ENCODE assay signal across 8 cellular contexts in genomic region chr20:2692036-2692885, GRCh38. TPM values are rescaled to one million over a fixed set of nuclear protein-coding genes. Genes with fewer than 3 reads are reported as not detected.
DNase-seq lines count a peak whose midpoint lies in the region; ATAC-seq and TF ChIP-seq lines count a peak whose summit lies in the region.

EBF4 (plus strand) TSS chr20:2692780; CDS start chr20:2693646, 866 bp downstream.

- H2BK15ac ChIP-seq in IMR-90 (ENCODE audit: low read depth, low read length): no peak within 1 kb of the TSS

- no peak within 1 kb of the TSS for H3K27ac Mint-ChIP-seq in activated CD8-positive, alpha-beta memory T cell treated with anti-CD3 and anti-CD28 coated beads, Interleukin-2, amount 10 ng/mL, durations not matched to agents 7 days and 5 days

- no peak within 1 kb of the TSS for H4K91ac ChIP-seq in IMR-90 (ENCODE audit: insufficient read depth, low read depth, low read length)

- H3K9me1 ChIP-seq in IMR-90 (ENCODE audit: insufficient read depth, low read length): no peaks in the 10 kb centered on the region; the same call in 1 of the 2 replicates

- H3K14ac ChIP-seq in IMR-90 (replicated peaks; ENCODE audit: low read depth, low read length): no peak within 1 kb of the TSS; the same call in 1 of the 2 replicates

- TF ChIP-seq RAD21 in IMR-90 (IDR thresholded peaks at IDR 0.05; ENCODE audit: low read length): no peak

- no peak within 1 kb of the TSS for H2BK20ac ChIP-seq in IMR-90 (ENCODE audit: low read depth, low read length)

- POLR2A ChIA-PET in IMR-90 (lab: Charles Lee; ENCODE audit: unreplicated experiment): no interaction called here

- peak within 1 kb of the TSS; percentile 30; the same call in 1 of the 2 replicates for H4K5ac ChIP-seq in IMR-90 (ENCODE audit: low read depth, low read length)

- H3K27me3 Mint-ChIP-seq in activated CD8-positive, alpha-beta memory T cell treated with anti-CD3 and anti-CD28 coated beads, Interleukin-2, amount 10 ng/mL, durations not matched to agents 7 days and 5 days: peaks cover 57% of the 10 kb centered on the region

- H3K9me3 ChIP-seq in IMR-90 (ENCODE audit: control insufficient read depth, insufficient read depth, low read length) (no peaks in the 10 kb centered on the region), esophagus (ENCODE audit: control insufficient read depth in 2 of 2, insufficient read depth in 1 of 2, low read depth in 1 of 2, low read length in 1 of 2) (no peaks in the 10 kb centered on the region), muscle layer of colon (ENCODE audit: low read length) (no peaks in the 10 kb centered on the region), upper lobe of right lung (no peaks in the 10 kb centered on the region)

- H4K20me1 ChIP-seq in IMR-90 (ENCODE audit: insufficient read depth, low read length): no peaks in the 10 kb centered on the region; the same call in 1 of the 2 replicates

- H3K4me3 Mint-ChIP-seq in activated CD8-positive, alpha-beta memory T cell treated with anti-CD3 and anti-CD28 coated beads, Interleukin-2, amount 10 ng/mL, durations not matched to agents 7 days and 5 days: peak within 1 kb of the TSS; percentile 73

- H3K36me3 ChIP-seq in IMR-90 (ENCODE audit: control insufficient read depth, insufficient read depth, low read length): no peaks in the 10 kb centered on the region
- H3K36me3 ChIP-seq in esophagus (ENCODE audit: control insufficient read depth in 2 of 2, insufficient read depth in 2 of 2, low read length in 1 of 2): no peaks in the 10 kb centered on the region
- no peaks in the 10 kb centered on the region for H3K36me3 ChIP-seq in muscle layer of colon (ENCODE audit: insufficient read depth, low read length)
- no peaks in the 10 kb centered on the region for H3K36me3 ChIP-seq in upper lobe of right lung

- H3K4me3 ChIP-seq in IMR-90 (ENCODE audit: insufficient read depth, low read depth, low read length): peak within 1 kb of the TSS; percentile 37
- peak within 1 kb of the TSS; percentile 41 to 54 for H3K4me3 ChIP-seq in esophagus (ENCODE audit: low read depth in 1 of 2, low read length in 2 of 2)
- H3K4me3 ChIP-seq in muscle layer of colon (ENCODE audit: low read depth in 1 of 2, low read length in 2 of 2): peak within 1 kb of the TSS; percentile 47 to 54
- peak within 1 kb of the TSS; percentile 54 for H3K4me3 ChIP-seq in upper lobe of right lung

- H3K4me1 ChIP-seq in IMR-90 (ENCODE audit: control insufficient read depth, insufficient read depth, low read length) (no peaks in the 10 kb centered on the region), esophagus (ENCODE audit: control insufficient read depth in 2 of 2, insufficient read depth in 2 of 2, low read length in 1 of 2) (peaks cover 6% of the 10 kb centered on the region in 2 donors), muscle layer of colon (ENCODE audit: insufficient read depth, low read length) (peaks cover 6% of the 10 kb centered on the region), upper lobe of right lung (peaks cover 17% of the 10 kb centered on the region)

- peak within 1 kb of the TSS; percentile 84 for H2AFZ ChIP-seq in IMR-90 (replicated peaks; ENCODE audit: low read length, poor library complexity)

- peaks cover 26% of the 10 kb centered on the region for H3K4me1 Mint-ChIP-seq in activated CD8-positive, alpha-beta memory T cell treated with anti-CD3 and anti-CD28 coated beads, Interleukin-2, amount 10 ng/mL, durations not matched to agents 7 days and 5 days

- H3K36me3 Mint-ChIP-seq in activated CD8-positive, alpha-beta memory T cell treated with anti-CD3 and anti-CD28 coated beads, Interleukin-2, amount 10 ng/mL, durations not matched to agents 7 days and 5 days: peaks cover 2% of the 10 kb centered on the region

- H2AK9ac ChIP-seq in IMR-90 (replicated peaks; ENCODE audit: low read depth, low read length, poor library complexity): peak within 1 kb of the TSS; percentile 20

- peak within 1 kb of the TSS; percentile 1; the same call in 1 of the 2 replicates for H3K56ac ChIP-seq in IMR-90 (ENCODE audit: extremely low read depth, insufficient read depth, low read length)

- in situ Hi-C loops in IMR-90 (cut with MboI; ENCODE audit: low sequenced_read_pairs): no loop called here

- H3K27ac ChIP-seq in IMR-90 (ENCODE audit: insufficient read depth, low read length) (no peak within 1 kb of the TSS), esophagus (ENCODE audit: low read depth in 2 of 2, low read length in 1 of 2) (peak within 1 kb of the TSS; percentile 42 to 50), muscle layer of colon (ENCODE audit: low read depth, low read length) (peak within 1 kb of the TSS; percentile 65), upper lobe of right lung (peak within 1 kb of the TSS; percentile 66)

- no peak within 1 kb of the TSS for H2BK120ac ChIP-seq in IMR-90 (ENCODE audit: low read depth, low read length)

- peak within 1 kb of the TSS; percentile 68 for H3K4me2 ChIP-seq in IMR-90 (ENCODE audit: low read depth, low read length)

- ATAC-seq in IMR-90 (ENCODE audit: low read depth) (peak; percentile 69), upper lobe of right lung (peak; percentile 60), GM21390 (IDR thresholded peaks at IDR 0.05; ENCODE audit: unreplicated experiment) (no peak)
- peak; percentile 20 for ATAC-seq in activated CD8-positive, alpha-beta memory T cell treated with anti-CD3 and anti-CD28 coated beads, Interleukin-2, amount 10 ng/mL, durations not matched to agents 7 days and 5 days

- H3K4ac ChIP-seq in IMR-90 (ENCODE audit: low read depth, low read length): peak within 1 kb of the TSS; percentile 9; the same call in 1 of the 2 replicates

- H2AK5ac ChIP-seq in IMR-90 (ENCODE audit: low read depth, low read length): no peak within 1 kb of the TSS

- CTCF ChIA-PET in IMR-90 (lab: Yijun Ruan, JAX): interaction anchor here (0.6 kb wide), 1 partner anchor 25 kb away, joined by 3 read pairs; no protein-coding TSS in a partner anchor
- CTCF ChIA-PET in activated CD8-positive, alpha-beta memory T cell treated with anti-CD3 and anti-CD28 coated beads, Interleukin-2, amount 10 ng/mL, durations not matched to agents 7 days and 5 days (lab: Charles Lee): interaction anchor here (0.9 to 1.6 kb wide), 5 partner anchors 15 to 61 kb away, joined by 3 to 8 read pairs (median 3); no protein-coding TSS in a partner anchor

- H2BK5ac ChIP-seq in IMR-90 (ENCODE audit: low read depth, low read length, poor library complexity, severe bottlenecking): no peak within 1 kb of the TSS

- H3K18ac ChIP-seq in IMR-90 (ENCODE audit: low read depth, low read length): no peak within 1 kb of the TSS

- no peaks in the 10 kb centered on the region for H3K79me1 ChIP-seq in IMR-90 (ENCODE audit: low read depth in 1 of 2, low read length in 2 of 2)

- DNase-seq in COLO668 (lab: John Stamatoyannopoulos, UW; ENCODE audit: unreplicated experiment): peak; percentile 53
- DNase-seq in IMR-90: no peak
- no peak for DNase-seq in activated CD8-positive, alpha-beta memory T cell treated with anti-CD3 and anti-CD28 coated beads, Interleukin-2, amount 10 ng/mL, durations not matched to agents 7 days and 5 days
- DNase-seq in upper lobe of right lung: no peak
- DNase-seq in NCI-H2029 treated with DMSO at 0.1 percent for 48 hours (lab: John Stamatoyannopoulos, UW): no peak

- H4K8ac ChIP-seq in IMR-90 (ENCODE audit: low read depth in 2 of 2, low read length in 2 of 2): peak within 1 kb of the TSS; percentile 22 to 54; a peak in 2 of 4 replicates

- H3K9me3 Mint-ChIP-seq in activated CD8-positive, alpha-beta memory T cell treated with anti-CD3 and anti-CD28 coated beads, Interleukin-2, amount 10 ng/mL, durations not matched to agents 7 days and 5 days (ENCODE audit: low read depth): no peaks in the 10 kb centered on the region

- dilution Hi-C loops in IMR-90 (cut with HindIII; ENCODE audit: low sequenced_read_pairs, unreplicated experiment): no loop called here

- intact Hi-C loops in IMR-90 (cut with micrococcal nuclease) (no loop called here), upper lobe of right lung (cut with DNase I) (no loop called here)

- TF ChIP-seq CTCF in IMR-90 (conservative IDR thresholded peaks at IDR 0.05; ENCODE audit: low read depth, low read length) (no peak), upper lobe of right lung (IDR thresholded peaks at IDR 0.05) (no peak)

- peaks cover 55% of the 10 kb centered on the region for H3K27me3 ChIP-seq in IMR-90 (ENCODE audit: control insufficient read depth, insufficient read depth, low read length)
- H3K27me3 ChIP-seq in esophagus (ENCODE audit: control insufficient read depth in 1 of 2, insufficient read depth in 2 of 2, low read length in 2 of 2): peaks cover 0 to 4% of the 10 kb centered on the region in 2 donors
- peaks cover 0 to 3% of the 10 kb centered on the region in 2 donors for H3K27me3 ChIP-seq in muscle layer of colon (ENCODE audit: control insufficient read depth in 1 of 2, insufficient read depth in 2 of 2, low read length in 2 of 2)
- peaks cover 25% of the 10 kb centered on the region for H3K27me3 ChIP-seq in upper lobe of right lung

- TF ChIP-seq POLR2A in IMR-90 (IDR thresholded peaks at IDR 0.05; ENCODE audit: low read depth, low read length): no peak

- WGBS in IMR-90 (ENCODE audit: extremely low coverage in 2 of 2, insufficient read length in 1 of 2), 2 experiments: 8% methylated on average over 31 of the region's 106 CpGs; no CpG with 5 or more reads in 1 of the 2 experiments
- 2 to 3% methylated on average over 53 to 106 of the region's 106 CpGs for WGBS in esophagus, 2 donors

- peak within 1 kb of the TSS; percentile 78; the same call in 1 of the 2 replicates for H3K23ac ChIP-seq in IMR-90 (ENCODE audit: low read depth, low read length)

- H3K9ac ChIP-seq in IMR-90 (ENCODE audit: low read depth, low read length) (peak within 1 kb of the TSS; percentile 61), muscle layer of colon (ENCODE audit: low read length) (peak within 1 kb of the TSS; percentile 54)

- no TSS peak for BruUV-seq in IMR-90 (replicated peaks; lab: Mats Ljungman, UMichigan)

TF ChIP-seq in IMR-90, 13 proteins besides CTCF, POLR2A, EP300 and RAD21 (continues in another document):
- TF ChIP-seq, protein P1, sequence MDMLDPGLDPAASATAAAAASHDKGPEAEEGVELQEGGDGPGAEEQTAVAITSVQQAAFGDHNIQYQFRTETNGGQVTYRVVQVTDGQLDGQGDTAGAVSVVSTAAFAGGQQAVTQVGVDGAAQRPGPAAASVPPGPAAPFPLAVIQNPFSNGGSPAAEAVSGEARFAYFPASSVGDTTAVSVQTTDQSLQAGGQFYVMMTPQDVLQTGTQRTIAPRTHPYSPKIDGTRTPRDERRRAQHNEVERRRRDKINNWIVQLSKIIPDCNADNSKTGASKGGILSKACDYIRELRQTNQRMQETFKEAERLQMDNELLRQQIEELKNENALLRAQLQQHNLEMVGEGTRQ (IDR thresholded peaks at IDR 0.05; ENCODE audit: low read depth, low read length): no peak
- TF ChIP-seq MAZ (IDR thresholded peaks at IDR 0.05; ENCODE audit: borderline replicate concordance, low read depth, low read length) (no peak), SMC3 (IDR thresholded peaks at IDR 0.05; ENCODE audit: low read depth, low read length) (no peak)

RNA-seq across cellular contexts. Expression of gene EBF4, which starts in this region (rescaled TPM):
- total RNA-seq in IMR-90 (2012; rRNA removed): under 0.01 and 0.18 TPM in 2 replicates
- polyA plus RNA-seq in IMR-90 (2012; rRNA removed): 1.0 and 1.1 TPM in 2 replicates
- 0.50 and 1.1 TPM in 2 replicates for polyA plus RNA-seq in IMR-90 (2012; cell fraction: cytosol; rRNA removed)
- polyA plus RNA-seq in IMR-90 (2012; cell fraction: nucleus; rRNA removed; ENCODE audit: low replicate concordance): 5.7 and 8.7 TPM in 2 replicates
- total RNA-seq in activated CD8-positive, alpha-beta memory T cell treated with anti-CD3 and anti-CD28 coated beads, Interleukin-2, amount 10 ng/mL, durations not matched to agents 7 days and 5 days: 1 to 10 TPM; 1.3 to 3.1 TPM
- polyA plus RNA-seq in esophagus: 1 to 10 TPM; 4.8 to 7.0 TPM
- 19.5 TPM for total RNA-seq in upper lobe of right lung
